Comparison of ENCODE assay signal across 1 cellular context in the genomic region with DNA sequence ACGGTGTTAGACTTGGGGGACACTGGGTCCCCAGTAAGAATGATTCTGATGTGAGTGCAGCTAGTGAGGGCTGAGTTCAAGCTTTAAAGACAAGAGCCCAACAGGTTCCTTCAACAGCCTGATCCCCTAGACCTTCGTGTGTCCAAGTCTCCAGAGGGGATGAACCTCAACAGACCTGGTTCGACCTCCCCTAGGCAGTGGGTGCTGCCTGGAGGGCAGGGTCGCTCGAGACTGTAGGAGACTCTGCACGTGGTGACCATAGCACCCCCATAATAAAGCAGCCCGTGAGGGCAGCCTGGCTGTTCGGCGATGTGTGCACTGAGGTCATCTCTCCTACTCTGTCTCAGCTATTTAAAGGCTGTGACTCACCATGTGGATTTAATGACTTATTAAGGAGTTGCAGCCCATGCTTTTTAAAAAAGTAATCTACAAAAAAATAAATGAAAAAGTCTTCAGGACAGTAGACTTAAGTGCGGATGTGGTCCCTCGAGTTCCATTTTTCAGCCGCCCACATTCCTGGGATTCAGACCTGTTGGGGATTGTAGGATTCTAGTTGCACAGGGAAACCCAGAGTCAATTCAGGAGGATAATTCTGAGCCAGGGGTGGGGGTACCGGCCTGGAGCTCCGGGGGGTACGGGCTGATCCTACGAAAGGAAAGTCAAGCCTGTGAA.
TF ChIP-seq lines count a peak whose summit lies in the region.

No MANE protein-coding gene starts in this region.

TF ChIP-seq in WTC11, 78 proteins besides CTCF, POLR2A, EP300 and RAD21 (continued from another document):
- TF ChIP-seq, protein P1, sequence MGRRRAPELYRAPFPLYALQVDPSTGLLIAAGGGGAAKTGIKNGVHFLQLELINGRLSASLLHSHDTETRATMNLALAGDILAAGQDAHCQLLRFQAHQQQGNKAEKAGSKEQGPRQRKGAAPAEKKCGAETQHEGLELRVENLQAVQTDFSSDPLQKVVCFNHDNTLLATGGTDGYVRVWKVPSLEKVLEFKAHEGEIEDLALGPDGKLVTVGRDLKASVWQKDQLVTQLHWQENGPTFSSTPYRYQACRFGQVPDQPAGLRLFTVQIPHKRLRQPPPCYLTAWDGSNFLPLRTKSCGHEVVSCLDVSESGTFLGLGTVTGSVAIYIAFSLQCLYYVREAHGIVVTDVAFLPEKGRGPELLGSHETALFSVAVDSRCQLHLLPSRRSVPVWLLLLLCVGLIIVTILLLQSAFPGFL (CRISPR knock-in tag; IDR thresholded peaks at IDR 0.05; ENCODE audit: borderline replicate concordance): no peak
- TF ChIP-seq, protein P2, sequence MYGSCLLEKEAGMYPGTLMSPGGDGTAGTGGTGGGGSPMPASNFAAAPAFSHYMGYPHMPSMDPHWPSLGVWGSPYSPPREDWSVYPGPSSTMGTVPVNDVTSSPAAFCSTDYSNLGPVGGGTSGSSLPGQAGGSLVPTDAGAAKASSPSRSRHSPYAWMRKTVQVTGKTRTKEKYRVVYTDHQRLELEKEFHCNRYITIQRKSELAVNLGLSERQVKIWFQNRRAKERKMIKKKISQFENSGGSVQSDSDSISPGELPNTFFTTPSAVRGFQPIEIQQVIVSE (CRISPR knock-in tag; IDR thresholded peaks at IDR 0.05; ENCODE audit: borderline replicate concordance): no peak
- TF ChIP-seq, protein P3, sequence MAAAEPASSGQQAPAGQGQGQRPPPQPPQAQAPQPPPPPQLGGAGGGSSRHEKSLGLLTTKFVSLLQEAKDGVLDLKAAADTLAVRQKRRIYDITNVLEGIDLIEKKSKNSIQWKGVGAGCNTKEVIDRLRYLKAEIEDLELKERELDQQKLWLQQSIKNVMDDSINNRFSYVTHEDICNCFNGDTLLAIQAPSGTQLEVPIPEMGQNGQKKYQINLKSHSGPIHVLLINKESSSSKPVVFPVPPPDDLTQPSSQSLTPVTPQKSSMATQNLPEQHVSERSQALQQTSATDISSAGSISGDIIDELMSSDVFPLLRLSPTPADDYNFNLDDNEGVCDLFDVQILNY (CRISPR knock-in tag; IDR thresholded peaks at IDR 0.05): no peak
- TF ChIP-seq, protein P4, sequence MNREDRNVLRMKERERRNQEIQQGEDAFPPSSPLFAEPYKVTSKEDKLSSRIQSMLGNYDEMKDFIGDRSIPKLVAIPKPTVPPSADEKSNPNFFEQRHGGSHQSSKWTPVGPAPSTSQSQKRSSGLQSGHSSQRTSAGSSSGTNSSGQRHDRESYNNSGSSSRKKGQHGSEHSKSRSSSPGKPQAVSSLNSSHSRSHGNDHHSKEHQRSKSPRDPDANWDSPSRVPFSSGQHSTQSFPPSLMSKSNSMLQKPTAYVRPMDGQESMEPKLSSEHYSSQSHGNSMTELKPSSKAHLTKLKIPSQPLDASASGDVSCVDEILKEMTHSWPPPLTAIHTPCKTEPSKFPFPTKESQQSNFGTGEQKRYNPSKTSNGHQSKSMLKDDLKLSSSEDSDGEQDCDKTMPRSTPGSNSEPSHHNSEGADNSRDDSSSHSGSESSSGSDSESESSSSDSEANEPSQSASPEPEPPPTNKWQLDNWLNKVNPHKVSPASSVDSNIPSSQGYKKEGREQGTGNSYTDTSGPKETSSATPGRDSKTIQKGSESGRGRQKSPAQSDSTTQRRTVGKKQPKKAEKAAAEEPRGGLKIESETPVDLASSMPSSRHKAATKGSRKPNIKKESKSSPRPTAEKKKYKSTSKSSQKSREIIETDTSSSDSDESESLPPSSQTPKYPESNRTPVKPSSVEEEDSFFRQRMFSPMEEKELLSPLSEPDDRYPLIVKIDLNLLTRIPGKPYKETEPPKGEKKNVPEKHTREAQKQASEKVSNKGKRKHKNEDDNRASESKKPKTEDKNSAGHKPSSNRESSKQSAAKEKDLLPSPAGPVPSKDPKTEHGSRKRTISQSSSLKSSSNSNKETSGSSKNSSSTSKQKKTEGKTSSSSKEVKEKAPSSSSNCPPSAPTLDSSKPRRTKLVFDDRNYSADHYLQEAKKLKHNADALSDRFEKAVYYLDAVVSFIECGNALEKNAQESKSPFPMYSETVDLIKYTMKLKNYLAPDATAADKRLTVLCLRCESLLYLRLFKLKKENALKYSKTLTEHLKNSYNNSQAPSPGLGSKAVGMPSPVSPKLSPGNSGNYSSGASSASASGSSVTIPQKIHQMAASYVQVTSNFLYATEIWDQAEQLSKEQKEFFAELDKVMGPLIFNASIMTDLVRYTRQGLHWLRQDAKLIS (CRISPR knock-in tag; IDR thresholded peaks at IDR 0.05; ENCODE audit: borderline replicate concordance): no peak
- TF ChIP-seq, protein P5, sequence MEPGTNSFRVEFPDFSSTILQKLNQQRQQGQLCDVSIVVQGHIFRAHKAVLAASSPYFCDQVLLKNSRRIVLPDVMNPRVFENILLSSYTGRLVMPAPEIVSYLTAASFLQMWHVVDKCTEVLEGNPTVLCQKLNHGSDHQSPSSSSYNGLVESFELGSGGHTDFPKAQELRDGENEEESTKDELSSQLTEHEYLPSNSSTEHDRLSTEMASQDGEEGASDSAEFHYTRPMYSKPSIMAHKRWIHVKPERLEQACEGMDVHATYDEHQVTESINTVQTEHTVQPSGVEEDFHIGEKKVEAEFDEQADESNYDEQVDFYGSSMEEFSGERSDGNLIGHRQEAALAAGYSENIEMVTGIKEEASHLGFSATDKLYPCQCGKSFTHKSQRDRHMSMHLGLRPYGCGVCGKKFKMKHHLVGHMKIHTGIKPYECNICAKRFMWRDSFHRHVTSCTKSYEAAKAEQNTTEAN (CRISPR knock-in tag; IDR thresholded peaks at IDR 0.05): no peak
- TF ChIP-seq KAT7 (CRISPR knock-in tag; IDR thresholded peaks at IDR 0.05; ENCODE audit: borderline replicate concordance): no peak
- no peak for TF ChIP-seq ZNF138 (CRISPR knock-in tag; conservative IDR thresholded peaks at IDR 0.05)
- no peak for TF ChIP-seq JUN (CRISPR knock-in tag; IDR thresholded peaks at IDR 0.05)
- TF ChIP-seq NR1H2 (CRISPR knock-in tag; IDR thresholded peaks at IDR 0.05): no peak
TF ChIP-seq in WTC11: peak in this region for 0.
